28 cellular contexts compared by ENCODE assay signal in genomic region chr12:61923152-61923551, GRCh38.
"Had no signal": no experiment of that assay in that cellular context is flagged by ENCODE, and none has a peak within 500 bp of the region (broad histone marks: within the 10 kb centered on the region; RNA-seq: fewer than 3 reads in every experiment).

No MANE protein-coding gene starts in this region.

- H3K27ac ChIP-seq: left lung, ovary, right atrium auricular region, skin epidermis, stomach, testis, thyroid gland, transverse colon, upper lobe of right lung had no signal

- H3K27me3 ChIP-seq: left lung, ovary, right atrium auricular region, stomach, testis, thyroid gland, transverse colon, upper lobe of right lung had no signal

- H3K4me1 Mint-ChIP-seq: immature natural killer cell; stimulated activated naive B cell treated with anti-CD40 and anti-IgM and Interleukin-4, amounts not matched to agents 10 μg/mL and 1 μg/mL and 100 μg/mL, for 72 hours had no signal

- DNase-seq: hypothalamus; immature natural killer cell; kidney; left colon; left lung; midbrain; mucosa of descending colon; naive thymus-derived CD4-positive, alpha-beta T cell; ovary; stimulated activated CD4-positive, alpha-beta T cell treated with anti-CD3 and anti-CD28 coated beads, Interleukin-12 subunit alpha, Interleukin-12 subunit beta, amount 100 ng/mL, for 4 hours; stimulated activated CD4-positive, alpha-beta T cell treated with anti-CD3 and anti-CD28 coated beads, Interleukin-15, amount 100 ng/mL, for 24 hours; stimulated activated CD4-positive, alpha-beta T cell treated with anti-CD3 and anti-CD28 coated beads, Interleukin-2, amount 100 ng/mL, for 24 hours; stimulated activated CD4-positive, alpha-beta T cell treated with anti-CD3 and anti-CD28 coated beads, Interleukin-4, amount 100 ng/mL, for 1 hour; stimulated activated naive B cell treated with anti-CD40 and anti-IgM and Interleukin-4, amounts not matched to agents 10 μg/mL and 1 μg/mL and 100 μg/mL, for 72 hours; stimulated activated naive CD8-positive, alpha-beta T cell treated with anti-CD3 and anti-CD28 coated beads, Interleukin-15, Interleukin-2, amounts not matched to agents 100 U/mL and 50 U/mL, for 24 hours; stomach; testis; thyroid gland; transverse colon; upper lobe of right lung had no signal

- H3K4me3 Mint-ChIP-seq: immature natural killer cell; naive thymus-derived CD4-positive, alpha-beta T cell; natural killer cell treated with Interleukin-12 subunit alpha and Interleukin-12 subunit beta and Interleukin-15 and Interleukin-18, amount 100 ng/mL, for 72 hours; stimulated activated naive B cell treated with anti-CD40 and anti-IgM and Interleukin-4, amounts not matched to agents 10 μg/mL and 1 μg/mL and 100 μg/mL, for 72 hours had no signal

- H3K4me1 ChIP-seq: left lung, right atrium auricular region, stomach, testis, thyroid gland, transverse colon, upper lobe of right lung had no signal

- ATAC-seq: left colon; left lung; mucosa of descending colon; naive thymus-derived CD4-positive, alpha-beta T cell; natural killer cell treated with Interleukin-12 subunit alpha and Interleukin-12 subunit beta and Interleukin-15 and Interleukin-18, amount 100 ng/mL, for 72 hours; sciatic nerve; stimulated activated naive B cell treated with anti-CD40 and anti-IgM and Interleukin-4, amounts not matched to agents 10 μg/mL and 1 μg/mL and 100 μg/mL, for 72 hours; stimulated activated naive CD8-positive, alpha-beta T cell treated with anti-CD3 and anti-CD28 coated beads, Interleukin-15, Interleukin-2, amounts not matched to agents 100 U/mL and 50 U/mL, for 24 hours; upper lobe of right lung had no signal

- H3K27ac Mint-ChIP-seq: immature natural killer cell; naive thymus-derived CD4-positive, alpha-beta T cell; natural killer cell treated with Interleukin-12 subunit alpha and Interleukin-12 subunit beta and Interleukin-15 and Interleukin-18, amount 100 ng/mL, for 72 hours; progenitor cell of endocrine pancreas; stimulated activated naive B cell treated with anti-CD40 and anti-IgM and Interleukin-4, amounts not matched to agents 10 μg/mL and 1 μg/mL and 100 μg/mL, for 72 hours had no signal

- H3K9me3 ChIP-seq: ovary, right atrium auricular region, stomach, testis, transverse colon, upper lobe of right lung had no signal

- H3K27me3 Mint-ChIP-seq: natural killer cell treated with Interleukin-12 subunit alpha and Interleukin-12 subunit beta and Interleukin-15 and Interleukin-18, amount 100 ng/mL, for 72 hours; progenitor cell of endocrine pancreas; stimulated activated naive B cell treated with anti-CD40 and anti-IgM and Interleukin-4, amounts not matched to agents 10 μg/mL and 1 μg/mL and 100 μg/mL, for 72 hours had no signal

- H3K36me3 Mint-ChIP-seq: stimulated activated naive B cell treated with anti-CD40 and anti-IgM and Interleukin-4, amounts not matched to agents 10 μg/mL and 1 μg/mL and 100 μg/mL, for 72 hours had no signal

- H3K4me3 ChIP-seq: left lung, lung, mucosa of descending colon, ovary, right atrium auricular region, skin epidermis, stomach, testis, thyroid gland, transverse colon, upper lobe of right lung had no signal

- FAIRE-seq: islet of Langerhans, kidney, urothelium cell line had no signal

- H3K36me3 ChIP-seq: left lung, ovary, right atrium auricular region, stomach, thyroid gland, transverse colon, upper lobe of right lung had no signal
